ENCODE assay signal across 15 cellular contexts in the genomic region with DNA sequence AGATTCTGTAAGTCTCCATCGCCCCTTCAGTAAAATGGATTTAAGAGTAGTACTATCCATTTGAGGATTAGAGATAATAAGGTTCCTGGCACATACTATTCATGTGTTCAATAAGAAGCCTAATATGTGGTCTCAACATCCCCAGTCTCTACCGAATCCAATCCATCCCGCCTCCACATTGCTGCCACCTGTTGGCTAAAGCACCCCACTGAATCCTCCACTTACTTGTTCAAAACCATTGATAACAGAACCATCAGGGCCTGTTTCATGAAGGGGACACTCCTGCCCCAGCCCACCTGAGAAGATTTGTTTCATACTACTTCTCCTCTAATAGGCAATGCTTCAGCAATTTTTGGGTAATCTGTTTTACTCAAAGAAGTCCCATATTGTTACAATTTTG.
DNase-seq lines count a peak whose midpoint lies in the region; ATAC-seq and TF ChIP-seq lines count a peak whose summit lies in the region.
"Had no signal": no experiment of that assay in that cellular context is flagged by ENCODE, and none has a peak within 500 bp of the region (broad histone marks: within the 10 kb centered on the region; RNA-seq: fewer than 3 reads in every experiment).

No MANE protein-coding gene starts in this region.

- H3K4me3 Mint-ChIP-seq in MCF 10A (ENCODE audit: unreplicated experiment) = no peak overlapping the region
- H3K4me3 Mint-ChIP-seq in endodermal cell = no peak overlapping the region
- H3K4me3 Mint-ChIP-seq: CD4-positive, CD25-positive, alpha-beta regulatory T cell had no signal

- dilution Hi-C loops in mammary epithelial cell (cut with HindIII; ENCODE audit: low sequenced_read_pairs) = loop anchor here (5.0 kb wide), 1 partner anchor 34 kb away; no protein-coding TSS in a partner anchor

- H3K4me2 ChIP-seq in mammary epithelial cell (ENCODE audit: insufficient read depth, low read depth, low read length) = no peak overlapping the region

- WGBS in mammary epithelial cell (ENCODE audit: low coverage, missing lambda C conversion rate) = 100% methylated on average over 2 of the region's 3 CpGs
- WGBS in endodermal cell (ENCODE audit: insufficient coverage in 1 of 2, insufficient read length in 1 of 2), 2 experiments = 63 to 86% methylated on average over 2 to 3 of the region's 3 CpGs

- DNase-seq in mammary epithelial cell (no peak), MCF 10A (ENCODE audit: unreplicated experiment) (no peak), NB4 (ENCODE audit: low read depth) (peak; percentile 7), endodermal cell (peak; percentile 79), upper lobe of right lung (no peak), NCI-H446 (lab: John Stamatoyannopoulos, UW) (no peak), putamen (ENCODE audit: low spot score) (no peak)
- no peak for DNase-seq in activated effector memory CD4-positive, alpha-beta T cell treated with anti-CD3 and anti-CD28 coated beads, Interleukin-2, amount 50 U/mL, for 16 hours
- DNase-seq: activated CD8-positive, alpha-beta memory T cell treated with anti-CD3 and anti-CD28 coated beads for 24 hours; MG63; NCI-H526 treated with DMSO at 0.1 percent for 48 hours; right cardiac atrium; thyroid gland had no signal

- H3K4me3 ChIP-seq in mammary epithelial cell (replicated peaks in 1 of 3; ENCODE audit: insufficient read depth in 1 of 3, low read depth in 2 of 3, low read length in 3 of 3) (no peak overlapping the region), NB4 (ENCODE audit: low read depth, low read length) (no peak overlapping the region), endodermal cell (ENCODE audit: low read length) (no peak overlapping the region), upper lobe of right lung (no peak overlapping the region)
- H3K4me3 ChIP-seq: HAP-1, MG63, thyroid gland had no signal

- no peak for TF ChIP-seq POLR2A in NB4 (IDR thresholded peaks at IDR 0.05; ENCODE audit: extremely low read depth, insufficient read length)

- in situ Hi-C loops in mammary epithelial cell (cut with MboI; ENCODE audit: low sequenced_read_pairs in 2 of 2) = no loop called here

- H3K27me3 ChIP-seq in mammary epithelial cell (ENCODE audit: insufficient read depth, low read length) (no peaks in the 10 kb centered on the region), endodermal cell (ENCODE audit: control insufficient read depth, insufficient read depth, low read length, poor library complexity, severe bottlenecking) (no peaks in the 10 kb centered on the region), upper lobe of right lung (no peaks in the 10 kb centered on the region)
- H3K27me3 ChIP-seq: MG63, thyroid gland had no signal

- H3K36me3 Mint-ChIP-seq in MCF 10A (ENCODE audit: insufficient read depth, unreplicated experiment) = no peaks in the 10 kb centered on the region
- H3K36me3 Mint-ChIP-seq in endodermal cell (ENCODE audit: low read depth) = no peaks in the 10 kb centered on the region

- ATAC-seq in upper lobe of right lung = peak; percentile 28
- ATAC-seq: right cardiac atrium had no signal

- H3K9ac ChIP-seq in mammary epithelial cell (ENCODE audit: insufficient read depth, low read length) (no peak overlapping the region), endodermal cell (ENCODE audit: extremely low read depth, low read length, poor library complexity, severe bottlenecking) (no peak overlapping the region)

- H3K4me1 Mint-ChIP-seq in MCF 10A (ENCODE audit: insufficient read depth, unreplicated experiment) (no peaks in the 10 kb centered on the region), endodermal cell (peaks cover 16% of the 10 kb centered on the region)
- H3K4me1 Mint-ChIP-seq: CD4-positive, CD25-positive, alpha-beta regulatory T cell had no signal

- H3K27ac ChIP-seq in mammary epithelial cell (ENCODE audit: insufficient read depth, low read depth, low read length) (no peak overlapping the region), endodermal cell (ENCODE audit: low read depth, low read length) (no peak overlapping the region), upper lobe of right lung (no peak overlapping the region)
- H3K27ac ChIP-seq: thyroid gland had no signal

- intact Hi-C loops in mammary epithelial cell (cut with micrococcal nuclease) (no loop called here), MCF 10A (cut with micrococcal nuclease) (loop anchor here (1.0 kb wide), 1 partner anchor 193 kb away; no protein-coding TSS in a partner anchor), upper lobe of right lung (cut with DNase I) (no loop called here)

- H3K36me3 ChIP-seq in mammary epithelial cell (ENCODE audit: insufficient read depth, low read length) (no peaks in the 10 kb centered on the region), endodermal cell (ENCODE audit: control insufficient read depth, insufficient read depth, low read length) (no peaks in the 10 kb centered on the region), upper lobe of right lung (no peaks in the 10 kb centered on the region)
- H3K36me3 ChIP-seq: HAP-1, MG63, thyroid gland had no signal

- no peaks in the 10 kb centered on the region for H3K79me2 ChIP-seq in mammary epithelial cell (ENCODE audit: insufficient read depth, low read length)

- CTCF ChIA-PET in mammary epithelial cell (lab: Charles Lee; ENCODE audit: low non-redundant PET) = no interaction called here
- CTCF ChIA-PET in MCF 10A (lab: Yijun Ruan, JAX) = no interaction called here

- H2AFZ ChIP-seq in mammary epithelial cell (ENCODE audit: low read depth, low read length) = no peak overlapping the region

- H3K27me3 Mint-ChIP-seq in MCF 10A (ENCODE audit: insufficient read depth, unreplicated experiment) (no peaks in the 10 kb centered on the region), endodermal cell (ENCODE audit: insufficient read depth) (no peaks in the 10 kb centered on the region)
- H3K27me3 Mint-ChIP-seq: CD4-positive, CD25-positive, alpha-beta regulatory T cell had no signal

- BruUV-seq in mammary epithelial cell (replicated peaks; lab: Mats Ljungman, UMichigan) (no TSS peak), MCF 10A (replicated peaks; lab: Mats Ljungman, UMichigan) (no TSS peak)

- H3K4me1 ChIP-seq in mammary epithelial cell (ENCODE audit: insufficient read depth, low read length) (no peaks in the 10 kb centered on the region), endodermal cell (ENCODE audit: control insufficient read depth, insufficient read depth, low read length) (no peaks in the 10 kb centered on the region), upper lobe of right lung (no peaks in the 10 kb centered on the region)
- H3K4me1 ChIP-seq: HAP-1, thyroid gland had no signal

- POLR2A ChIA-PET in MCF 10A (lab: Yijun Ruan, JAX) = no interaction called here

- H4K20me1 ChIP-seq in mammary epithelial cell (ENCODE audit: insufficient read depth, low read length) = no peaks in the 10 kb centered on the region

- TF ChIP-seq CTCF in mammary epithelial cell (conservative IDR thresholded peaks at IDR 0.05 in 1 of 2, IDR thresholded peaks at IDR 0.05 in 1 of 2; ENCODE audit: extremely low read depth in 1 of 2, insufficient read depth in 1 of 2, low read depth in 1 of 2, low read length in 2 of 2) (peak; percentile 15 to 35), MCF 10A (IDR thresholded peaks at IDR 0.05; ENCODE audit: unreplicated experiment) (no peak), NB4 (IDR thresholded peaks at IDR 0.05; ENCODE audit: low read depth, low read length) (peak; percentile 20), endodermal cell (conservative IDR thresholded peaks at IDR 0.05) (peak; percentile 75), upper lobe of right lung (IDR thresholded peaks at IDR 0.05) (peak; percentile 15)

- H3K27ac Mint-ChIP-seq in MCF 10A (ENCODE audit: low read depth, unreplicated experiment) (no peak overlapping the region), endodermal cell (no peak overlapping the region)
- H3K27ac Mint-ChIP-seq: CD4-positive, CD25-positive, alpha-beta regulatory T cell had no signal

- H3K9me3 Mint-ChIP-seq in MCF 10A (ENCODE audit: unreplicated experiment) = no peaks in the 10 kb centered on the region
- no peaks in the 10 kb centered on the region for H3K9me3 Mint-ChIP-seq in endodermal cell
- H3K9me3 Mint-ChIP-seq: CD4-positive, CD25-positive, alpha-beta regulatory T cell had no signal

- H3K9me3 ChIP-seq in mammary epithelial cell (replicated peaks; ENCODE audit: insufficient read depth, low read length) (no peaks in the 10 kb centered on the region), endodermal cell (ENCODE audit: control insufficient read depth, low read length) (no peaks in the 10 kb centered on the region), upper lobe of right lung (no peaks in the 10 kb centered on the region)
- H3K9me3 ChIP-seq: HAP-1, MG63, thyroid gland had no signal

Comparison
In these comparisons a context has a peak if more than half of its experiments do, and no peak if none do; other contexts are left out.
1. DNase-seq: peak in NB4 (single experiment) and endodermal cell (single experiment); none in mammary epithelial cell (single experiment), MCF 10A (single experiment), upper lobe of right lung (single experiment), activated effector memory CD4-positive, alpha-beta T cell treated with anti-CD3 and anti-CD28 coated beads, Interleukin-2, amount 50 U/mL, for 16 hours (single experiment), NCI-H446 (0 of 2) and putamen (single experiment).